Comparison of ENCODE assay signal across 8 cellular contexts in the genomic region with DNA sequence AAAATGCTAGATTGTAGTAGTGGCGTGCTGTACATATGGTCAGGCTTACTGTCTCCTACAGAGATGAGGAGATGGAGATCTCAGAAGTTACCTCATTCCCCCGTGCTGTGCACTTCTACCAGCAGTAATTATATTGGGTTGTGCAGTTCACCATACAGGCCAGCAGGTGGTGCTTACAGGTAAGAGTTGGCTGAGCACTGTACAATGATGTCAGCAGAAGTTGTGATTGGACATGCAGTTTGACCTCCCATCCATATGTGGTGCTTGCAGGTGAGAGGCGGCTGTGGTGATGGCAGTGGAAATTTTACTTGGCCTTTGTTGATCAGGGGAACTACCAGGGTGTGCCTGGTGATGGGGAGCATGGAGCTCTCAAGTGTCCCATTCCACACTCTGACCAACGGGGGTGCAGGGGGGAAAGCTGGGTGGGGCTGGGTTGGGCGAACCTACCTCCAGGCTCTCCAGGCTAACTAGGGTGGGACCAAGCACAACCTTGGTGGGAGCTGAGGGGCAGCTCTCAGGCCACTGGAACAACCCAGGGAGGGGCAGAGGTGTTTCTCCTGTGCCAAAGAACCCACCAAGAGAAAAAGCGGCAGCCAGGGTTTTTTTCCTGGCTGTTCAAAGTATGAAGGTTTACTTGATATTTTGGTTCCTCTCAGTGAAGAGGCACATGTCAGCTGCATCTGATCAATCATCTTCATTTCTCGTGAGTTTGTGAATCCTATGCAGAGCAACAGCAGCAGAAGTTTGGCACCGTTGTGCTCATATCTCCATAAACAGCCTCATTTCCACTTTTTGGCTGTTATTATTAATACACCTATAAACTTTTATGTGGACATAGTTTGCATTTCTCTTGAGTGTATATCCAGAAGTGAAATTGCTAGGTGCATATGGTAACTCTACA.
DNase-seq lines count a peak whose midpoint lies in the region; ATAC-seq, FAIRE-seq and TF ChIP-seq lines count a peak whose summit lies in the region.

No MANE protein-coding gene starts in this region.

- DNase-seq in ELF-1 (ENCODE audit: low read depth, low spot score) (peak; percentile 47), OCI-LY7 (ENCODE audit: low spot score) (peak; percentile 68), astrocyte of the hippocampus (ENCODE audit: low read depth, low spot score) (peak; percentile 46), kidney glomerular epithelial cell (lab: John Stamatoyannopoulos, UW) (peak; percentile 67), frontal cortex (ENCODE audit: low spot score in 2 of 2) (no peak)
- DNase-seq in stimulated activated CD8-positive, alpha-beta memory T cell treated with anti-CD3 and anti-CD28 coated beads, Interleukin-15, amount 100 ng/mL, for 48 hours (ENCODE audit: low read depth in 2 of 2), result peak; percentile 7 to 23

- ATAC-seq in GM19395 (IDR thresholded peaks at IDR 0.05; ENCODE audit: unreplicated experiment), result peak; percentile 100
- peak; percentile 100 for ATAC-seq in HG03342 (IDR thresholded peaks at IDR 0.05; ENCODE audit: unreplicated experiment)

- no peak for FAIRE-seq in frontal cortex (lab: Jason Lieb, UNC)

- TF ChIP-seq CTCF in OCI-LY7 (conservative IDR thresholded peaks at IDR 0.05; ENCODE audit: low read length), result peak; percentile 88

- H3K79me2 ChIP-seq in OCI-LY7 (ENCODE audit: insufficient read depth, low read depth, low read length), result no peaks in the 10 kb centered on the region

- no peaks in the 10 kb centered on the region for H4K20me1 ChIP-seq in OCI-LY7 (ENCODE audit: insufficient read depth, low read length)

- H3K4me3 ChIP-seq in OCI-LY7 (ENCODE audit: low read depth, low read length, poor library complexity, severe bottlenecking), result no peak overlapping the region

- H3K27ac ChIP-seq in OCI-LY7 (ENCODE audit: low read depth, low read length, poor library complexity, severe bottlenecking), result no peak overlapping the region

- intact Hi-C loops in OCI-LY7 (cut with micrococcal nuclease; ENCODE audit: unreplicated experiment), result loop anchor here (2.0 to 5.0 kb wide), 2 partner anchors 133 to 247 kb away; a partner anchor contains a TSS

- CTCF ChIA-PET in OCI-LY7 (lab: Charles Lee; ENCODE audit: unreplicated experiment), result interaction anchor here (0.6 kb wide), 2 partner anchors 73 to 573 kb away, joined by 3 to 5 read pairs; no protein-coding TSS in a partner anchor

- no TSS peak for BruUV-seq in OCI-LY7 (replicated peaks; lab: Mats Ljungman, UMichigan)

- H3K9me2 ChIP-seq in OCI-LY7 (ENCODE audit: insufficient read depth, low read length), result no peaks in the 10 kb centered on the region

- H3K36me3 ChIP-seq in OCI-LY7 (ENCODE audit: insufficient read depth, low read length), result no peaks in the 10 kb centered on the region

- H3K4me1 ChIP-seq in OCI-LY7 (ENCODE audit: insufficient read depth, low read length, poor library complexity, severe bottlenecking), result no peaks in the 10 kb centered on the region

- POLR2A ChIA-PET in OCI-LY7 (lab: Charles Lee), result no interaction called here

- no peak overlapping the region for H3K4me2 ChIP-seq in OCI-LY7 (ENCODE audit: low read length)

- H3K9me3 ChIP-seq in OCI-LY7 (ENCODE audit: low read length), result no peaks in the 10 kb centered on the region

- H2AFZ ChIP-seq in OCI-LY7 (ENCODE audit: low read length), result no peak overlapping the region

Comparison
In these comparisons a context has a peak if more than half of its experiments do, and no peak if none do; other contexts are left out.
1. DNase-seq: peak in ELF-1 (single experiment), OCI-LY7 (single experiment), astrocyte of the hippocampus (single experiment), kidney glomerular epithelial cell (single experiment) and stimulated activated CD8-positive, alpha-beta memory T cell treated with anti-CD3 and anti-CD28 coated beads, Interleukin-15, amount 100 ng/mL, for 48 hours (2 of 2); none in frontal cortex (0 of 2).